15 cellular contexts compared by ENCODE assay signal in genomic region chr7:52758337-52758736, GRCh38.
A peak's percentile ranks its signal among the peaks of the same experiment; 100 is the strongest.
DNase-seq lines count a peak whose midpoint lies in the region; ATAC-seq and TF ChIP-seq lines count a peak whose summit lies in the region.
"Had no signal": no experiment of that assay in that cellular context is flagged by ENCODE, and none has a peak within 500 bp of the region (broad histone marks: within the 10 kb centered on the region; RNA-seq: fewer than 3 reads in every experiment).

No MANE protein-coding gene starts in this region.

- H3K27me3 ChIP-seq in left ventricle myocardium inferior (ENCODE audit: low read depth): no peaks in the 10 kb centered on the region
- H3K27me3 ChIP-seq in smooth muscle cell (ENCODE audit: low read depth): no peaks in the 10 kb centered on the region
- no peaks in the 10 kb centered on the region for H3K27me3 ChIP-seq in PC-9 (ENCODE audit: insufficient read depth, low read depth)
- H3K27me3 ChIP-seq: BLaER1 treated with 17β-estradiol and CSF1 and Interleukin-3, amounts not matched to agents 10 nM and 100 nM had no signal

- POLR2A ChIA-PET in PC-9 (lab: Charles Lee; ENCODE audit: unreplicated experiment): no interaction called here

- 29% methylated on average over 1 of the region's 1 CpG for WGBS in smooth muscle cell (ENCODE audit: low lambda C conversion rate)

- no peaks in the 10 kb centered on the region for H3K79me2 ChIP-seq in smooth muscle cell (ENCODE audit: low read depth)
- H3K79me2 ChIP-seq in PC-9 (ENCODE audit: low read depth): no peaks in the 10 kb centered on the region

- H3K9ac ChIP-seq in smooth muscle cell (ENCODE audit: low read depth): no peak overlapping the region
- H3K9ac ChIP-seq: BLaER1 treated with 17β-estradiol and CSF1 and Interleukin-3, amounts not matched to agents 10 nM and 100 nM had no signal

- H2AFZ ChIP-seq in smooth muscle cell (ENCODE audit: low read depth) (peak overlapping the region; percentile 77), PC-9 (no peak overlapping the region)

- H3K9me3 Mint-ChIP-seq in nephron: no peaks in the 10 kb centered on the region

- peak; percentile 96 for ATAC-seq in Right ventricle myocardium inferior
- ATAC-seq: HCT116 had no signal

- intact Hi-C loops in Right ventricle myocardium inferior (cut with DNase I): no loop called here
- intact Hi-C loops in cardiac septum (cut with DNase I): no loop called here
- intact Hi-C loops in left ventricle myocardium inferior (cut with micrococcal nuclease): no loop called here
- intact Hi-C loops in PC-9 (cut with micrococcal nuclease; ENCODE audit: unreplicated experiment): no loop called here

- TF ChIP-seq CTCF in left ventricle myocardium inferior (IDR thresholded peaks at IDR 0.05; ENCODE audit: borderline replicate concordance) (no peak), nephron (IDR thresholded peaks at IDR 0.05; ENCODE audit: unreplicated experiment in 3 of 3) (no peak), smooth muscle cell (IDR thresholded peaks at IDR 0.05; ENCODE audit: borderline replicate concordance, insufficient read depth, poor library complexity, severe bottlenecking) (no peak), PC-9 (conservative IDR thresholded peaks at IDR 0.05) (no peak)

- H3K27me3 Mint-ChIP-seq in nephron (ENCODE audit: low read depth): peaks cover 3% of the 10 kb centered on the region
- H3K27me3 Mint-ChIP-seq: CD4-positive, CD25-positive, alpha-beta regulatory T cell had no signal

- peaks cover 5% of the 10 kb centered on the region for H3K4me1 Mint-ChIP-seq in nephron
- H3K4me1 Mint-ChIP-seq: CD4-positive, CD25-positive, alpha-beta regulatory T cell had no signal

- no peak overlapping the region for H3K4me2 ChIP-seq in smooth muscle cell
- no peak overlapping the region for H3K4me2 ChIP-seq in PC-9
- H3K4me2 ChIP-seq: BLaER1 treated with 17β-estradiol and CSF1 and Interleukin-3, amounts not matched to agents 10 nM and 100 nM had no signal

- no peak for DNase-seq in Right ventricle myocardium inferior (ENCODE audit: missing footprints)
- DNase-seq in cardiac septum (ENCODE audit: low spot score): no peak
- DNase-seq in left ventricle myocardium inferior: peak; percentile 17
- DNase-seq in smooth muscle cell (lab: John Stamatoyannopoulos, UW; ENCODE audit: unreplicated experiment): no peak
- DNase-seq in PC-9: no peak
- DNase-seq in NCI-H2107 treated with DMSO at 0.1 percent for 48 hours (lab: John Stamatoyannopoulos, UW; ENCODE audit: unreplicated experiment): no peak
- DNase-seq in NCI-H526 treated with DMSO at 0.1 percent for 48 hours (lab: John Stamatoyannopoulos, UW): no peak
- DNase-seq: AML-193; CD4-positive, CD25-positive, alpha-beta regulatory T cell; DMS53 had no signal

- no TSS peak for BruUV-seq in PC-9 (replicated peaks; lab: Mats Ljungman, UMichigan)

- H3K4me1 ChIP-seq in left ventricle myocardium inferior (no peaks in the 10 kb centered on the region), smooth muscle cell (ENCODE audit: low read depth) (no peaks in the 10 kb centered on the region), PC-9 (replicated peaks; ENCODE audit: insufficient read depth) (no peaks in the 10 kb centered on the region)
- H3K4me1 ChIP-seq: BLaER1 treated with 17β-estradiol and CSF1 and Interleukin-3, amounts not matched to agents 10 nM and 100 nM had no signal

- CTCF ChIA-PET in PC-9 (lab: Charles Lee): no interaction called here

- no peaks in the 10 kb centered on the region for H3K36me3 Mint-ChIP-seq in nephron (ENCODE audit: low read depth)
- H3K36me3 Mint-ChIP-seq: CD4-positive, CD25-positive, alpha-beta regulatory T cell had no signal

- H3K4me3 Mint-ChIP-seq in nephron: no peak overlapping the region
- H3K4me3 Mint-ChIP-seq: CD4-positive, CD25-positive, alpha-beta regulatory T cell had no signal

- H3K4me3 ChIP-seq in left ventricle myocardium inferior (no peak overlapping the region), smooth muscle cell (no peak overlapping the region), PC-9 (no peak overlapping the region)
- H3K4me3 ChIP-seq: BLaER1 treated with 17β-estradiol and CSF1 and Interleukin-3, amounts not matched to agents 10 nM and 100 nM had no signal

- H3K9me2 ChIP-seq in PC-9 (ENCODE audit: insufficient read depth): no peaks in the 10 kb centered on the region

- H3F3A ChIP-seq in smooth muscle cell (ENCODE audit: low read depth) (no peaks in the 10 kb centered on the region), PC-9 (ENCODE audit: insufficient read depth, low read depth) (no peaks in the 10 kb centered on the region)

- H3K27ac ChIP-seq in left ventricle myocardium inferior (replicated peaks): peak overlapping the region; percentile 26
- H3K27ac ChIP-seq in smooth muscle cell (ENCODE audit: low read depth): no peak overlapping the region
- H3K27ac ChIP-seq in PC-9: no peak overlapping the region
- H3K27ac ChIP-seq: 22Rv1; BLaER1 treated with 17β-estradiol and CSF1 and Interleukin-3, amounts not matched to agents 10 nM and 100 nM; HL-60 had no signal

- no peaks in the 10 kb centered on the region for H4K20me1 ChIP-seq in smooth muscle cell (ENCODE audit: low read depth)
- H4K20me1 ChIP-seq in PC-9 (ENCODE audit: insufficient read depth): no peaks in the 10 kb centered on the region
- H4K20me1 ChIP-seq: BLaER1 treated with 17β-estradiol and CSF1 and Interleukin-3, amounts not matched to agents 10 nM and 100 nM had no signal

- peak overlapping the region; percentile 47 to 55 (median 54) for H3K27ac Mint-ChIP-seq in nephron

- H3K9me3 ChIP-seq in left ventricle myocardium inferior (replicated peaks): peaks cover 7% of the 10 kb centered on the region
- H3K9me3 ChIP-seq in smooth muscle cell (replicated peaks; ENCODE audit: low read depth): no peaks in the 10 kb centered on the region
- no peaks in the 10 kb centered on the region for H3K9me3 ChIP-seq in PC-9 (ENCODE audit: insufficient read depth, low read depth)
- H3K9me3 ChIP-seq: BLaER1 treated with 17β-estradiol and CSF1 and Interleukin-3, amounts not matched to agents 10 nM and 100 nM had no signal

- H3K36me3 ChIP-seq in left ventricle myocardium inferior (no peaks in the 10 kb centered on the region), smooth muscle cell (ENCODE audit: low read depth) (no peaks in the 10 kb centered on the region), PC-9 (ENCODE audit: low read depth) (no peaks in the 10 kb centered on the region)
- H3K36me3 ChIP-seq: BLaER1 treated with 17β-estradiol and CSF1 and Interleukin-3, amounts not matched to agents 10 nM and 100 nM had no signal
